ENCODE assay signal across 8 cellular contexts in genomic region chr4:184453402-184454160, GRCh38. TPM values are rescaled to one million over a fixed set of nuclear protein-coding genes. Genes with fewer than 3 reads are reported as not detected.
DNase-seq lines count a peak whose midpoint lies in the region; ATAC-seq, FAIRE-seq and TF ChIP-seq lines count a peak whose summit lies in the region.

No MANE protein-coding gene starts in this region.

- ATAC-seq in GM21526 (IDR thresholded peaks at IDR 0.05; ENCODE audit: low FRiP score, unreplicated experiment), result peak; percentile 50
- ATAC-seq in natural killer cell treated with Interleukin-12 subunit alpha and Interleukin-12 subunit beta and Interleukin-15 and Interleukin-18, amount 100 ng/mL, for 72 hours, result peak; percentile 85 to 86

- DNase-seq in ELF-1 (ENCODE audit: low read depth, low spot score), result peak; percentile 29
- peak; percentile 43 for DNase-seq in HPDE6-E6E7 (ENCODE audit: extremely low spot score)
- DNase-seq in activated CD4-positive, alpha-beta T cell treated with anti-CD3 and anti-CD28 coated beads for 48 hours, result peak; percentile 41
- peak; percentile 80 for DNase-seq in endothelial cell of umbilical vein (ENCODE audit: low read depth, low spot score)
- DNase-seq in natural killer cell treated with Interleukin-12 subunit alpha and Interleukin-12 subunit beta and Interleukin-15 and Interleukin-18, amount 100 ng/mL, for 72 hours (ENCODE audit: low spot score), result no peak
- DNase-seq in SHP77 (lab: John Stamatoyannopoulos, UW), result no peak
- no peak for DNase-seq in erythroblast (lab: John Stamatoyannopoulos, UW)

- BruUV-seq in endothelial cell of umbilical vein (replicated peaks; lab: Mats Ljungman, UMichigan), result TSS peak; percentile 16

- CTCF ChIA-PET in endothelial cell of umbilical vein (lab: Charles Lee), result interaction anchor here (0.5 to 1.3 kb wide), 9 partner anchors 9 to 189 kb away, joined by 3 to 6 read pairs (median 3); partner anchors contain the start of gene IRF2

- intact Hi-C loops in endothelial cell of umbilical vein (cut with micrococcal nuclease), result loop anchor here (1.0 kb wide), 2 partner anchors 11 to 19 kb away; no protein-coding TSS in a partner anchor

- H3K4me3 ChIP-seq in endothelial cell of umbilical vein (replicated peaks in 1 of 3; ENCODE audit: insufficient read depth in 1 of 3, low read depth in 1 of 3, low read length in 3 of 3), result no peak overlapping the region

- FAIRE-seq in endothelial cell of umbilical vein (lab: Jason Lieb, UNC), result peak; percentile 93

- TF ChIP-seq CTCF in endothelial cell of umbilical vein (IDR thresholded peaks at IDR 0.05; ENCODE audit: extremely low read depth in 1 of 2, insufficient read depth in 1 of 2, low read depth in 1 of 2, low read length in 2 of 2), result no peak

- H3K9ac ChIP-seq in endothelial cell of umbilical vein (replicated peaks; ENCODE audit: extremely low read depth, insufficient read depth, low read length), result no peak overlapping the region

- H3K27me3 ChIP-seq in endothelial cell of umbilical vein (ENCODE audit: control insufficient read depth in 2 of 2, insufficient read depth in 2 of 2, low read length in 2 of 2), result no peaks in the 10 kb centered on the region

- H3K27ac ChIP-seq in endothelial cell of umbilical vein (ENCODE audit: insufficient read depth, low read depth, low read length), result peak overlapping the region; percentile 54

- peaks cover 65 to 76% of the 10 kb centered on the region in 2 donors for H3K4me1 Mint-ChIP-seq in natural killer cell treated with Interleukin-12 subunit alpha and Interleukin-12 subunit beta and Interleukin-15 and Interleukin-18, amount 100 ng/mL, for 72 hours (ENCODE audit: low read depth in 2 of 2)

- H3K4me1 ChIP-seq in endothelial cell of umbilical vein (ENCODE audit: control insufficient read depth, extremely low read depth, insufficient read depth, low read length), result peaks cover 42% of the 10 kb centered on the region

- H3K4me2 ChIP-seq in endothelial cell of umbilical vein (ENCODE audit: insufficient read depth, low read length), result peak overlapping the region; percentile 33

- no peak for TF ChIP-seq POLR2A in endothelial cell of umbilical vein (IDR thresholded peaks at IDR 0.05; ENCODE audit: low read depth, low read length)
- TF ChIP-seq POLR2A in erythroblast (IDR thresholded peaks at IDR 0.05; ENCODE audit: low read length), result no peak

- dilution Hi-C loops in endothelial cell of umbilical vein (cut with MboI; ENCODE audit: extremely low pct_ligation_motif_present, low sequenced_read_pairs), result no loop called here

- H3K9me1 ChIP-seq in endothelial cell of umbilical vein (replicated peaks; ENCODE audit: control insufficient read depth, extremely low read depth, insufficient read depth, low read length), result no peaks in the 10 kb centered on the region

- H3K27ac Mint-ChIP-seq in natural killer cell treated with Interleukin-12 subunit alpha and Interleukin-12 subunit beta and Interleukin-15 and Interleukin-18, amount 100 ng/mL, for 72 hours, result peak overlapping the region; percentile 77 to 94

- H3K9me3 ChIP-seq in endothelial cell of umbilical vein (replicated peaks; ENCODE audit: control insufficient read depth, insufficient read depth, low read length), result no peaks in the 10 kb centered on the region

- H3K79me2 ChIP-seq in endothelial cell of umbilical vein (ENCODE audit: control insufficient read depth, insufficient read depth, low read length), result peaks cover 47% of the 10 kb centered on the region

- POLR2A ChIA-PET in endothelial cell of umbilical vein (lab: Charles Lee), result no interaction called here

- no peaks in the 10 kb centered on the region for H4K20me1 ChIP-seq in endothelial cell of umbilical vein (replicated peaks; ENCODE audit: control insufficient read depth, extremely low read depth, insufficient read depth, low read length)

- H3K36me3 Mint-ChIP-seq in natural killer cell treated with Interleukin-12 subunit alpha and Interleukin-12 subunit beta and Interleukin-15 and Interleukin-18, amount 100 ng/mL, for 72 hours, result no peaks in the 10 kb centered on the region

- no peaks in the 10 kb centered on the region for H3K9me3 Mint-ChIP-seq in natural killer cell treated with Interleukin-12 subunit alpha and Interleukin-12 subunit beta and Interleukin-15 and Interleukin-18, amount 100 ng/mL, for 72 hours

- H3K27me3 Mint-ChIP-seq in natural killer cell treated with Interleukin-12 subunit alpha and Interleukin-12 subunit beta and Interleukin-15 and Interleukin-18, amount 100 ng/mL, for 72 hours, result no peaks in the 10 kb centered on the region

- peak overlapping the region; percentile 65 for H3K4me3 Mint-ChIP-seq in natural killer cell treated with Interleukin-12 subunit alpha and Interleukin-12 subunit beta and Interleukin-15 and Interleukin-18, amount 100 ng/mL, for 72 hours

- H2AFZ ChIP-seq in endothelial cell of umbilical vein (ENCODE audit: low read depth, low read length), result peak overlapping the region; percentile 45

- no peaks in the 10 kb centered on the region for H3K36me3 ChIP-seq in endothelial cell of umbilical vein (ENCODE audit: control insufficient read depth in 2 of 2, extremely low read depth in 1 of 2, insufficient read depth in 2 of 2, low read length in 2 of 2)

TF ChIP-seq in endothelial cell of umbilical vein, 7 proteins besides CTCF, POLR2A, EP300 and RAD21:
- peak; percentile 6 for TF ChIP-seq JUN (IDR thresholded peaks at IDR 0.05; ENCODE audit: borderline replicate concordance, insufficient read depth, insufficient read length, low read depth)
- TF ChIP-seq GATA2 (IDR thresholded peaks at IDR 0.05; ENCODE audit: insufficient read depth, insufficient read length, low read depth, low read length), result no peak
- peak; percentile 51 for TF ChIP-seq FOS (IDR thresholded peaks at IDR 0.05; ENCODE audit: borderline replicate concordance, insufficient read depth, low read length)
- peak; percentile 58 for TF ChIP-seq MAX (IDR thresholded peaks at IDR 0.05; ENCODE audit: insufficient read depth, insufficient read length)
- no peak for TF ChIP-seq EZH2 (IDR thresholded peaks at IDR 0.05; ENCODE audit: borderline replicate concordance, low read depth, low read length, severe bottlenecking)

RNA-seq across cellular contexts. Expression of gene IRF2, which starts 20.8 kb away (rescaled TPM):
- total RNA-seq in endothelial cell of umbilical vein, result 24.6 and 27.6 TPM in 2 replicates
- polyA plus RNA-seq in endothelial cell of umbilical vein, result 25.8 and 26.9 TPM in 2 replicates
- polyA plus RNA-seq in endothelial cell of umbilical vein (2011; cell fraction: cytosol; rRNA removed), result 23.0 and 25.0 TPM in 2 replicates
- 23.1 and 24.0 TPM in 2 replicates for polyA plus RNA-seq in endothelial cell of umbilical vein (2011; cell fraction: nucleus; rRNA removed)
- polyA plus RNA-seq in endothelial cell of umbilical vein (2012), result 16.1 and 16.2 TPM in 2 replicates
- polyA minus RNA-seq in endothelial cell of umbilical vein, result 30.9 and 32.6 TPM in 2 replicates
- 15.4 TPM for polyA minus RNA-seq in endothelial cell of umbilical vein (2011; cell fraction: cytosol; rRNA and poly(A)+ RNA removed)
- polyA minus RNA-seq in endothelial cell of umbilical vein (2011; cell fraction: nucleus; rRNA and poly(A)+ RNA removed), result 16.3 and 16.8 TPM in 2 replicates
- 10 to 100 TPM; 55.2 to 67.8 TPM for total RNA-seq in natural killer cell treated with Interleukin-12 subunit alpha and Interleukin-12 subunit beta and Interleukin-15 and Interleukin-18, amount 100 ng/mL, for 72 hours

Comparison
In these comparisons a context has a peak if more than half of its experiments do, and no peak if none do; other contexts are left out.
1. DNase-seq: peak in ELF-1 (single experiment), HPDE6-E6E7 (single experiment), activated CD4-positive, alpha-beta T cell treated with anti-CD3 and anti-CD28 coated beads for 48 hours (single experiment) and endothelial cell of umbilical vein (single experiment); none in natural killer cell treated with Interleukin-12 subunit alpha and Interleukin-12 subunit beta and Interleukin-15 and Interleukin-18, amount 100 ng/mL, for 72 hours (single experiment), SHP77 (0 of 2) and erythroblast (0 of 2).